18 cellular contexts compared by ENCODE assay signal in the genomic region with DNA sequence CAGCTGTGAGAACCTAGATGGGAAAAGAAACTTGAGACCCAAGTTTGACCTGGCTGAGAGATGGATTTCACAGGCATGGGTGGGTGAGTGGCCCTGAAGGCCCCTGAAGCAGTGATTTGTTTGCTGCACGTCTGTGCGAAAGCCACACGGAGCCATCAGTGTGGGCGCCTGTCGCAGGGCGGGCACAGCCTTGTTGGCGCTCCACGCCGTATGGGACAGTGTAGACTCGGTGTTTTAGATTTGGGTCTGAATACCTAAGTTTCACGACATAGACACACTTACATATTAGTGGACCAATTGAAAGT.
"Had no signal": no experiment of that assay in that cellular context is flagged by ENCODE, and none has a peak within 500 bp of the region (broad histone marks: within the 10 kb centered on the region; RNA-seq: fewer than 3 reads in every experiment).

No MANE protein-coding gene starts in this region.

- H3K4me1 ChIP-seq: neural progenitor cell, pancreas, transverse colon had no signal

- H3K9ac ChIP-seq: neural progenitor cell had no signal

- H3K4me1 Mint-ChIP-seq: neural progenitor cell had no signal

- H3K4me3 ChIP-seq: ascending aorta, cardiac muscle cell, hepatocyte, neural progenitor cell, pancreas, skin epidermis, transverse colon had no signal

- H3K9me3 ChIP-seq: ascending aorta, pancreas, transverse colon had no signal

- H3K27me3 Mint-ChIP-seq: activated CD8-positive, alpha-beta memory T cell treated with anti-CD3 and anti-CD28 coated beads, Interleukin-2, amount 10 ng/mL, durations not matched to agents 7 days and 5 days; activated naive CD4-positive, alpha-beta T cell treated with anti-CD3 and anti-CD28 coated beads, Interleukin-2, amount 10 ng/mL, durations not matched to agents 7 days and 5 days had no signal

- H3K79me2 ChIP-seq: hepatocyte had no signal

- H3K9me3 Mint-ChIP-seq: activated naive CD4-positive, alpha-beta T cell treated with anti-CD3 and anti-CD28 coated beads, Interleukin-2, amount 10 ng/mL, durations not matched to agents 7 days and 5 days; neural progenitor cell had no signal

- H2AFZ ChIP-seq: hepatocyte, neural progenitor cell had no signal

- ATAC-seq: activated CD8-positive, alpha-beta memory T cell treated with anti-CD3 and anti-CD28 coated beads, Interleukin-2, amount 10 ng/mL, durations not matched to agents 7 days and 5 days; esophagus mucosa; pancreas had no signal

- H3K27ac Mint-ChIP-seq: activated CD8-positive, alpha-beta memory T cell treated with anti-CD3 and anti-CD28 coated beads, Interleukin-2, amount 10 ng/mL, durations not matched to agents 7 days and 5 days; activated naive CD4-positive, alpha-beta T cell treated with anti-CD3 and anti-CD28 coated beads, Interleukin-2, amount 10 ng/mL, durations not matched to agents 7 days and 5 days; neural progenitor cell had no signal

- H3K27me3 ChIP-seq: ascending aorta, cardiac muscle cell, hepatocyte, neural progenitor cell, pancreas, transverse colon had no signal

- H3K27ac ChIP-seq: cardiac muscle cell, hepatocyte, neural progenitor cell, pancreas, skin epidermis, transverse colon, VCaP had no signal

- H3K36me3 ChIP-seq: neural progenitor cell had no signal

- H3K4me2 ChIP-seq: hepatocyte, neural progenitor cell had no signal

- H3K4me3 Mint-ChIP-seq: activated CD8-positive, alpha-beta memory T cell treated with anti-CD3 and anti-CD28 coated beads, Interleukin-2, amount 10 ng/mL, durations not matched to agents 7 days and 5 days; activated naive CD4-positive, alpha-beta T cell treated with anti-CD3 and anti-CD28 coated beads, Interleukin-2, amount 10 ng/mL, durations not matched to agents 7 days and 5 days; neural progenitor cell had no signal

- DNase-seq: activated CD4-positive, alpha-beta T cell treated with anti-CD3 and anti-CD28 coated beads for 1 hour; activated CD4-positive, alpha-beta T cell treated with anti-CD3 and anti-CD28 coated beads, Interleukin-2, amount 50 U/mL, for 48 hours; activated CD8-positive, alpha-beta memory T cell treated with anti-CD3 and anti-CD28 coated beads, Interleukin-2, amount 10 ng/mL, durations not matched to agents 7 days and 5 days; activated naive CD4-positive, alpha-beta T cell treated with anti-CD3 and anti-CD28 coated beads, Interleukin-2, amount 10 ng/mL, durations not matched to agents 7 days and 5 days; activated T-cell treated with anti-CD3 and anti-CD28 coated beads, Interleukin-2, amount 50 U/mL, for 1 hour; kidney glomerular epithelial cell; stimulated activated CD4-positive, alpha-beta T cell treated with anti-CD3 and anti-CD28 coated beads, Interleukin-4, amount 100 ng/mL, for 4 hours; stimulated activated CD8-positive, alpha-beta memory T cell treated with anti-CD3 and anti-CD28 coated beads, Interleukin-4, amount 100 ng/mL, for 48 hours; stimulated activated naive CD4-positive, alpha-beta T cell treated with Interleukin-2 at 50 U/mL for 16 hours; transverse colon had no signal
